24 cellular contexts compared by ENCODE assay signal in the genomic region with DNA sequence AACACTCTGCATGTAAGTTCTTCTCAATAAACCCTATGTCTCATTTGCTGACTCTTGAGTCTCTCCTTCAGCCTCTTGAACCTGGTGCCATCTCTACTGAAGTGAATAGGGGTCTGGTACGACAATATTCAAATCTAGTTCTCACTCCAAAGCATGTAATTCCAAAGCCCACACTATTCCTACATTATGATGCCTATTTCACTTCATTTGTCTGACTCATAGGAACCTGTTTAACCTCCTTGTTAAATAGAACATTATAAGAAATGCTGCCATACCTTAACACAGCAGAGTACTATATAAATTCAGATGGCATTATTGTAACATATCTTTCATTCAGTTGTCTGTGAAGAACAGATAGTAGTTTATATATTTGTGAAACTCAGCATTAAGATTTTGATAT.
DNase-seq lines count a peak whose midpoint lies in the region; ATAC-seq and TF ChIP-seq lines count a peak whose summit lies in the region.
"Had no signal": no experiment of that assay in that cellular context is flagged by ENCODE, and none has a peak within 500 bp of the region (broad histone marks: within the 10 kb centered on the region; RNA-seq: fewer than 3 reads in every experiment).

No MANE protein-coding gene starts in this region.

- peak overlapping the region; percentile 58 for H3K27ac Mint-ChIP-seq in endodermal cell
- peak overlapping the region; percentile 85 for H3K27ac Mint-ChIP-seq in mesothelial cell of epicardium
- peak overlapping the region; percentile 97 for H3K27ac Mint-ChIP-seq in type B pancreatic cell
- H3K27ac Mint-ChIP-seq: activated naive CD4-positive, alpha-beta T cell treated with anti-CD3 and anti-CD28 coated beads for 36 hours; activated T-cell treated with anti-CD3 and anti-CD28 coated beads, Interleukin-2, amount 50 U/mL, for 24 hours; effector memory CD8-positive, alpha-beta T cell; naive B cell; stimulated activated memory B cell treated with anti-CD40 and anti-IgM and Interleukin-4, amounts not matched to agents 10 μg/mL and 1 μg/mL and 100 μg/mL, for 72 hours had no signal

- peak overlapping the region; percentile 65 for H3K4me2 ChIP-seq in PC-9

- BruUV-seq in PC-9 (replicated peaks; lab: Mats Ljungman, UMichigan) = no TSS peak

- H2AFZ ChIP-seq in PC-9 = 0 out of 2 replicates have a peak overlapping the region, but pooled peaks have one; percentile 11

- H3K4me3 Mint-ChIP-seq in endodermal cell (no peak overlapping the region), mesothelial cell of epicardium (no peak overlapping the region), type B pancreatic cell (peak overlapping the region; percentile 61)
- H3K4me3 Mint-ChIP-seq: activated naive CD4-positive, alpha-beta T cell treated with anti-CD3 and anti-CD28 coated beads for 36 hours; activated T-cell treated with anti-CD3 and anti-CD28 coated beads, Interleukin-2, amount 50 U/mL, for 24 hours; effector memory CD8-positive, alpha-beta T cell; H9; naive B cell; stimulated activated memory B cell treated with anti-CD40 and anti-IgM and Interleukin-4, amounts not matched to agents 10 μg/mL and 1 μg/mL and 100 μg/mL, for 72 hours had no signal

- 94 to 100% methylated on average over 1 of the region's 1 CpG for WGBS in endodermal cell (ENCODE audit: insufficient coverage in 1 of 2, insufficient read length in 1 of 2), 2 experiments

- no peaks in the 10 kb centered on the region for H3K9me2 ChIP-seq in PC-9 (ENCODE audit: insufficient read depth)

- DNase-seq in PC-9 (peak in 1 of 2 experiments; percentile 83), endodermal cell (no peak), mesothelial cell of epicardium (ENCODE audit: low spot score in 2 of 2, unreplicated experiment in 2 of 2) (no peak), type B pancreatic cell (ENCODE audit: extremely low spot score, unreplicated experiment) (no peak), GM19238 (ENCODE audit: insufficient read length, low spot score) (no peak), glomerular visceral epithelial cell (ENCODE audit: extremely low spot score) (no peak)
- DNase-seq: activated naive CD4-positive, alpha-beta T cell treated with anti-CD3 and anti-CD28 coated beads for 36 hours; activated T-cell treated with anti-CD3 and anti-CD28 coated beads, Interleukin-2, amount 50 U/mL, for 24 hours; AML-193; anterior cingulate cortex; effector memory CD8-positive, alpha-beta T cell; H9; Kasumi-1; naive B cell; NCI-H1092 treated with DMSO at 0.1 percent for 48 hours; NCI-H2029; NCI-H446; NK-92 treated with Interleukin-12 subunit alpha and Interleukin-12 subunit beta, amount 100 ng/mL, for 24 hours; pancreas; sigmoid colon; tibial artery had no signal

- CTCF ChIA-PET in PC-9 (lab: Charles Lee) = no interaction called here

- no peaks in the 10 kb centered on the region for H3K9me3 Mint-ChIP-seq in endodermal cell
- H3K9me3 Mint-ChIP-seq in mesothelial cell of epicardium = no peaks in the 10 kb centered on the region
- H3K9me3 Mint-ChIP-seq in type B pancreatic cell = no peaks in the 10 kb centered on the region
- H3K9me3 Mint-ChIP-seq: activated naive CD4-positive, alpha-beta T cell treated with anti-CD3 and anti-CD28 coated beads for 36 hours; activated T-cell treated with anti-CD3 and anti-CD28 coated beads, Interleukin-2, amount 50 U/mL, for 24 hours; effector memory CD8-positive, alpha-beta T cell; H9; naive B cell; stimulated activated memory B cell treated with anti-CD40 and anti-IgM and Interleukin-4, amounts not matched to agents 10 μg/mL and 1 μg/mL and 100 μg/mL, for 72 hours had no signal

- intact Hi-C loops in PC-9 (cut with micrococcal nuclease; ENCODE audit: unreplicated experiment) = loop anchor here (1.0 kb wide), 5 partner anchors 62 to 324 kb away; no protein-coding TSS in a partner anchor

- POLR2A ChIA-PET in PC-9 (lab: Charles Lee; ENCODE audit: unreplicated experiment) = interaction anchor here (0.6 to 1.0 kb wide), 5 partner anchors 13 to 572 kb away, joined by 3 to 11 read pairs (median 3); partner anchors contain the start of gene STARD13

- no peak for TF ChIP-seq CTCF in PC-9 (conservative IDR thresholded peaks at IDR 0.05)
- no peak for TF ChIP-seq CTCF in endodermal cell (conservative IDR thresholded peaks at IDR 0.05)
- no peak for TF ChIP-seq CTCF in mesothelial cell of epicardium (IDR thresholded peaks at IDR 0.05; ENCODE audit: unreplicated experiment)
- no peak for TF ChIP-seq CTCF in type B pancreatic cell (conservative IDR thresholded peaks at IDR 0.05)

- H3K4me3 ChIP-seq in PC-9 = peak overlapping the region; percentile 26; the same call in 1 of the 2 replicates
- H3K4me3 ChIP-seq in endodermal cell (ENCODE audit: low read length) = no peak overlapping the region
- H3K4me3 ChIP-seq: pancreas, sigmoid colon, tibial artery had no signal

- no peaks in the 10 kb centered on the region for H4K20me1 ChIP-seq in PC-9 (ENCODE audit: insufficient read depth)

- peaks cover 62% of the 10 kb centered on the region for H3K4me1 ChIP-seq in PC-9 (replicated peaks; ENCODE audit: insufficient read depth)
- H3K4me1 ChIP-seq in endodermal cell (ENCODE audit: control insufficient read depth, insufficient read depth, low read length) = peaks cover 11% of the 10 kb centered on the region

- H3K36me3 ChIP-seq in PC-9 (ENCODE audit: low read depth) = no peaks in the 10 kb centered on the region; the same call in none of the 2 replicates
- H3K36me3 ChIP-seq in endodermal cell (ENCODE audit: control insufficient read depth, insufficient read depth, low read length) = no peaks in the 10 kb centered on the region
- H3K36me3 ChIP-seq: pancreas, sigmoid colon, tibial artery had no signal

- peak overlapping the region; percentile 97 for H3K27ac ChIP-seq in PC-9
- H3K27ac ChIP-seq in endodermal cell (ENCODE audit: low read depth, low read length) = no peak overlapping the region
- H3K27ac ChIP-seq: tibial artery had no signal

- peaks cover 38% of the 10 kb centered on the region for H3K79me2 ChIP-seq in PC-9 (ENCODE audit: low read depth)

- H3K4me1 Mint-ChIP-seq in endodermal cell (peaks cover 28% of the 10 kb centered on the region), mesothelial cell of epicardium (peaks cover 54% of the 10 kb centered on the region), type B pancreatic cell (ENCODE audit: unreplicated experiment) (peaks cover 32% of the 10 kb centered on the region)
- H3K4me1 Mint-ChIP-seq: naive B cell; stimulated activated memory B cell treated with anti-CD40 and anti-IgM and Interleukin-4, amounts not matched to agents 10 μg/mL and 1 μg/mL and 100 μg/mL, for 72 hours had no signal

- no peaks in the 10 kb centered on the region for H3K36me3 Mint-ChIP-seq in endodermal cell (ENCODE audit: low read depth)
- peaks cover 5% of the 10 kb centered on the region for H3K36me3 Mint-ChIP-seq in mesothelial cell of epicardium
- peaks cover 4% of the 10 kb centered on the region for H3K36me3 Mint-ChIP-seq in type B pancreatic cell
- H3K36me3 Mint-ChIP-seq: naive B cell; stimulated activated memory B cell treated with anti-CD40 and anti-IgM and Interleukin-4, amounts not matched to agents 10 μg/mL and 1 μg/mL and 100 μg/mL, for 72 hours had no signal

- peaks cover 4% of the 10 kb centered on the region; the same call in 1 of the 2 replicates for H3K9me3 ChIP-seq in PC-9 (ENCODE audit: insufficient read depth, low read depth)
- H3K9me3 ChIP-seq in endodermal cell (ENCODE audit: control insufficient read depth, low read length) = no peaks in the 10 kb centered on the region
- H3K9me3 ChIP-seq: pancreas, sigmoid colon, tibial artery had no signal

- no peaks in the 10 kb centered on the region for H3K27me3 Mint-ChIP-seq in endodermal cell (ENCODE audit: insufficient read depth)
- H3K27me3 Mint-ChIP-seq in mesothelial cell of epicardium (ENCODE audit: low read depth) = no peaks in the 10 kb centered on the region
- no peaks in the 10 kb centered on the region for H3K27me3 Mint-ChIP-seq in type B pancreatic cell

- no peak overlapping the region for H3K9ac ChIP-seq in endodermal cell (ENCODE audit: extremely low read depth, low read length, poor library complexity, severe bottlenecking)

- H3F3A ChIP-seq in PC-9 (ENCODE audit: insufficient read depth, low read depth) = peaks cover 36% of the 10 kb centered on the region

- H3K27me3 ChIP-seq in PC-9 (ENCODE audit: insufficient read depth, low read depth) (no peaks in the 10 kb centered on the region), endodermal cell (ENCODE audit: control insufficient read depth, insufficient read depth, low read length, poor library complexity, severe bottlenecking) (no peaks in the 10 kb centered on the region)
- H3K27me3 ChIP-seq: pancreas, sigmoid colon, tibial artery had no signal

- no peak for ATAC-seq in GM18498 (IDR thresholded peaks at IDR 0.05; ENCODE audit: unreplicated experiment)
- ATAC-seq: activated CD4-positive, CD25-positive, alpha-beta regulatory T cell treated with anti-CD3 and anti-CD28 coated beads, Interleukin-2, amount 50 U/mL, for 24 hours; effector memory CD8-positive, alpha-beta T cell; stimulated activated memory B cell treated with anti-CD40 and anti-IgM and Interleukin-4, amounts not matched to agents 10 μg/mL and 1 μg/mL and 100 μg/mL, for 72 hours had no signal
